ENCODE assay signal across 12 cellular contexts in the genomic region with DNA sequence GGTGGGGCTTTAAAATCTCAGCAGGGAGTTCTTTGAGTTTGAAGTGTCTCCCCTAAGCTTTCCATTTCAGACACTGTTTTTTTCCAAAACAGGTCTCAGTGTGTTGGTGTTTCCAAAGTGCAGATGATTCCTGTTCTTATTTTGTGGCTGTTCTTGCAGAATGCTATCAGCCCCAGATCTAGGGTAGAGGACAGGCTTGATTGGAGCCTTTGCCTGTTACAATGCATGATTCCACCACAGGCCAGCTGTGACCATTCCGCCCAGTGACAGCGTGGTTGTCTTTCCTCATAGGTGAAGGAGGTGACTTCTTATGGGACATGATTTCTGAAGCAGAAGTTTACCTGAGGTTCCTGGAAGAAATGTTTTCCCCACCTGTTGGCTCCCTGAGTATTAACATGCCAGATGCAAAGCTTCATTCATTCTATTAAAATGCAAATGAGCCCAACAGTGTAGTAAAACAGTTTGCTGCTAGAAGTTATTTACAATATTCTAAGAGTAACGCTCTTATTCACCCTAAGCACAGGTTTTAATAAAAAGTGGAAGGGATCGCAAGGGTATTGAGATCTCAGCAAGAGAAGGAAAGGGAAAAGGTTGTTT. TPM values are rescaled to one million over a fixed set of nuclear protein-coding genes. Genes with fewer than 3 reads are reported as not detected.
DNase-seq lines count a peak whose midpoint lies in the region; ATAC-seq and TF ChIP-seq lines count a peak whose summit lies in the region.
"Had no signal": no experiment of that assay in that cellular context is flagged by ENCODE, and none has a peak within 500 bp of the region (broad histone marks: within the 10 kb centered on the region; RNA-seq: fewer than 3 reads in every experiment).

No MANE protein-coding gene starts in this region.

- no peak overlapping the region for H3K18ac ChIP-seq in mesenchymal stem cell (ENCODE audit: low read depth in 1 of 2, low read length in 2 of 2)

- no peak overlapping the region for H3K27ac Mint-ChIP-seq in activated naive CD8-positive, alpha-beta T cell treated with anti-CD3 and anti-CD28 coated beads for 36 hours
- H3K27ac Mint-ChIP-seq in activated naive CD8-positive, alpha-beta T cell treated with anti-CD3 and anti-CD28 coated beads, Interleukin-2, amount 50 U/mL, for 24 hours, result no peak overlapping the region

- peaks cover 17% of the 10 kb centered on the region for H3K4me1 Mint-ChIP-seq in activated naive CD8-positive, alpha-beta T cell treated with anti-CD3 and anti-CD28 coated beads for 36 hours
- H3K4me1 Mint-ChIP-seq in activated naive CD8-positive, alpha-beta T cell treated with anti-CD3 and anti-CD28 coated beads, Interleukin-2, amount 50 U/mL, for 24 hours, result peaks cover 16% of the 10 kb centered on the region

- intact Hi-C loops in transverse colon (cut with DNase I; ENCODE audit: low total_unique reads), result loop anchor here (10.0 kb wide), 1 partner anchor 384 kb away; no protein-coding TSS in a partner anchor

- no peak for TF ChIP-seq CTCF in transverse colon (IDR thresholded peaks at IDR 0.05)

- no peak overlapping the region for H2BK15ac ChIP-seq in mesenchymal stem cell (ENCODE audit: low read depth, poor library complexity, severe bottlenecking)

- no peak overlapping the region for H2BK12ac ChIP-seq in mesenchymal stem cell (ENCODE audit: low read length in 2 of 2)

- H3K9ac ChIP-seq in adipocyte (ENCODE audit: low read length) (peak overlapping the region; percentile 51), mesenchymal stem cell (ENCODE audit: low read length) (peak overlapping the region; percentile 80)

- no peak overlapping the region for H2AFZ ChIP-seq in mesenchymal stem cell (ENCODE audit: low read depth, low read length)

- H3K27me3 Mint-ChIP-seq in activated naive CD8-positive, alpha-beta T cell treated with anti-CD3 and anti-CD28 coated beads for 36 hours, result peaks cover 9% of the 10 kb centered on the region
- H3K27me3 Mint-ChIP-seq in activated naive CD8-positive, alpha-beta T cell treated with anti-CD3 and anti-CD28 coated beads, Interleukin-2, amount 50 U/mL, for 24 hours, result peaks cover 4% of the 10 kb centered on the region

- no peak overlapping the region for H2BK5ac ChIP-seq in mesenchymal stem cell (ENCODE audit: low read depth, low read length, poor library complexity, severe bottlenecking)

- no peak overlapping the region for H4K8ac ChIP-seq in mesenchymal stem cell (ENCODE audit: low read length)

- H3K36me3 ChIP-seq in adipocyte (ENCODE audit: control insufficient read depth, insufficient read depth, low read length, severe bottlenecking), result no peaks in the 10 kb centered on the region
- H3K36me3 ChIP-seq in mesenchymal stem cell (ENCODE audit: control insufficient read depth in 1 of 2, insufficient read depth in 2 of 2, low read depth in 1 of 2, low read length in 2 of 2), result no peaks in the 10 kb centered on the region
- no peaks in the 10 kb centered on the region for H3K36me3 ChIP-seq in transverse colon

- H3K9me3 ChIP-seq in adipocyte (ENCODE audit: control insufficient read depth, low read length) (no peaks in the 10 kb centered on the region), mesenchymal stem cell (ENCODE audit: control insufficient read depth, low read length) (no peaks in the 10 kb centered on the region), transverse colon (no peaks in the 10 kb centered on the region)

- no peaks in the 10 kb centered on the region for H3K79me1 ChIP-seq in mesenchymal stem cell (replicated peaks; ENCODE audit: low read length, poor library complexity, severe bottlenecking)

- H3K9me3 Mint-ChIP-seq in activated naive CD8-positive, alpha-beta T cell treated with anti-CD3 and anti-CD28 coated beads for 36 hours, result no peaks in the 10 kb centered on the region
- no peaks in the 10 kb centered on the region for H3K9me3 Mint-ChIP-seq in activated naive CD8-positive, alpha-beta T cell treated with anti-CD3 and anti-CD28 coated beads, Interleukin-2, amount 50 U/mL, for 24 hours

- H2BK120ac ChIP-seq in mesenchymal stem cell (ENCODE audit: low read depth, low read length), result no peak overlapping the region

- no peak for DNase-seq in activated naive CD8-positive, alpha-beta T cell treated with anti-CD3 and anti-CD28 coated beads for 36 hours
- DNase-seq in activated naive CD8-positive, alpha-beta T cell treated with anti-CD3 and anti-CD28 coated beads, Interleukin-2, amount 50 U/mL, for 24 hours, result no peak
- DNase-seq in adipocyte (ENCODE audit: low read depth), result no peak
- no peak for DNase-seq in mesenchymal stem cell
- peak; percentile 37 for DNase-seq in transverse colon
- DNase-seq in NCI-H345 (lab: John Stamatoyannopoulos, UW), result no peak
- no peak for DNase-seq in DMS79 (lab: John Stamatoyannopoulos, UW)
- DNase-seq: activated CD4-positive, alpha-beta T cell treated with anti-CD3 and anti-CD28 coated beads, Interleukin-2, amount 50 U/mL, for 1 hour; activated gamma-delta T cell; cerebellar nuclear complex; NCI-H2171 had no signal

- H3K4me1 ChIP-seq in adipocyte (ENCODE audit: control insufficient read depth, insufficient read depth, low read length) (peaks cover 47% of the 10 kb centered on the region), mesenchymal stem cell (ENCODE audit: control insufficient read depth, insufficient read depth, low read depth, low read length) (peaks cover 7% of the 10 kb centered on the region), transverse colon (peaks cover 0 to 24% (median 13%) of the 10 kb centered on the region in 4 donors)

- 83% methylated on average over 2 of the region's 4 CpGs for whole genome bisulfite sequencing in mesenchymal stem cell
- 44 to 52% methylated on average over 2 to 4 of the region's 4 CpGs for WGBS in transverse colon (ENCODE audit: low coverage in 1 of 2), 2 donors

- peak overlapping the region; percentile 67 for H3K4me3 ChIP-seq in adipocyte (ENCODE audit: low read length)
- H3K4me3 ChIP-seq in mesenchymal stem cell (ENCODE audit: insufficient read depth in 1 of 2, low read depth in 1 of 2, low read length in 2 of 2), result peak overlapping the region in 1 of 2 experiments; percentile 58
- H3K4me3 ChIP-seq in transverse colon, result no peak overlapping the region

- H2AK5ac ChIP-seq in mesenchymal stem cell (ENCODE audit: low read length, severe bottlenecking), result no peak overlapping the region

- peak overlapping the region; percentile 34 for H3K4me3 Mint-ChIP-seq in activated naive CD8-positive, alpha-beta T cell treated with anti-CD3 and anti-CD28 coated beads for 36 hours
- no peak overlapping the region for H3K4me3 Mint-ChIP-seq in activated naive CD8-positive, alpha-beta T cell treated with anti-CD3 and anti-CD28 coated beads, Interleukin-2, amount 50 U/mL, for 24 hours

- no peak for TF ChIP-seq EP300 in transverse colon (IDR thresholded peaks at IDR 0.05; ENCODE audit: low read depth)

- in situ Hi-C loops in transverse colon (cut with MboI; ENCODE audit: low pct_ligation_motif_present in 1 of 4, low pct_unique_long_range_greater_than_20kb in 1 of 4, low sequenced_read_pairs in 3 of 4), result loop anchor here in 2 of 4 donors (10.0 kb wide), 2 partner anchors 64 to 214 kb away; partner anchors contain the start of gene BIRC2 (in 1 of the 2)

- H3K27me3 ChIP-seq in adipocyte (replicated peaks; ENCODE audit: control insufficient read depth, insufficient read depth, low read length), result no peaks in the 10 kb centered on the region
- no peaks in the 10 kb centered on the region for H3K27me3 ChIP-seq in mesenchymal stem cell (ENCODE audit: control insufficient read depth in 1 of 2, insufficient read depth in 1 of 2, low read length in 2 of 2)
- H3K27me3 ChIP-seq in transverse colon, result no peaks in the 10 kb centered on the region

- no peak overlapping the region for H3K23ac ChIP-seq in mesenchymal stem cell (ENCODE audit: low read length in 2 of 2)

- no peak overlapping the region for H3K4me2 ChIP-seq in mesenchymal stem cell (ENCODE audit: low read length, poor library complexity, severe bottlenecking)

- no peak overlapping the region for H3K27ac ChIP-seq in mesenchymal stem cell (ENCODE audit: low read length, poor library complexity, severe bottlenecking)
- H3K27ac ChIP-seq in transverse colon, result peak overlapping the region; percentile 64 to 74 (median 72)

- no peak overlapping the region for H4K91ac ChIP-seq in mesenchymal stem cell (ENCODE audit: low read length)

- H3K14ac ChIP-seq in mesenchymal stem cell (ENCODE audit: low read length in 2 of 2), result no peak overlapping the region

- no peaks in the 10 kb centered on the region for H3K36me3 Mint-ChIP-seq in activated naive CD8-positive, alpha-beta T cell treated with anti-CD3 and anti-CD28 coated beads for 36 hours
- H3K36me3 Mint-ChIP-seq in activated naive CD8-positive, alpha-beta T cell treated with anti-CD3 and anti-CD28 coated beads, Interleukin-2, amount 50 U/mL, for 24 hours (ENCODE audit: low read depth), result no peaks in the 10 kb centered on the region

- ATAC-seq in activated naive CD8-positive, alpha-beta T cell treated with anti-CD3 and anti-CD28 coated beads, Interleukin-2, amount 50 U/mL, for 24 hours, result no peak
- no peak for ATAC-seq in HG02763 (IDR thresholded peaks at IDR 0.05; ENCODE audit: unreplicated experiment)

- TF ChIP-seq POLR2A in transverse colon (IDR thresholded peaks at IDR 0.05), result no peak

- H3K4ac ChIP-seq in mesenchymal stem cell (ENCODE audit: low read depth in 1 of 2, low read length in 2 of 2), result no peak overlapping the region

RNA-seq across cellular contexts. Expression of gene BIRC3, which starts 36.9 kb away (rescaled TPM):
- 10 to 100 TPM; 76.6 to 79.9 TPM for total RNA-seq in activated naive CD8-positive, alpha-beta T cell treated with anti-CD3 and anti-CD28 coated beads for 36 hours
- polyA plus RNA-seq in mesenchymal stem cell (2013, experiment 1 of 2), result 0.22 TPM
- 0.19 TPM for polyA plus RNA-seq in mesenchymal stem cell (2013, experiment 2 of 2)
- 10 to 100 TPM in 3 of 4 donors, 1 to 10 TPM in 1; 2.2 to 57.8 (median 53.0) TPM for total RNA-seq in transverse colon
